Comparison of ENCODE assay signal across 11 cellular contexts in the genomic region with DNA sequence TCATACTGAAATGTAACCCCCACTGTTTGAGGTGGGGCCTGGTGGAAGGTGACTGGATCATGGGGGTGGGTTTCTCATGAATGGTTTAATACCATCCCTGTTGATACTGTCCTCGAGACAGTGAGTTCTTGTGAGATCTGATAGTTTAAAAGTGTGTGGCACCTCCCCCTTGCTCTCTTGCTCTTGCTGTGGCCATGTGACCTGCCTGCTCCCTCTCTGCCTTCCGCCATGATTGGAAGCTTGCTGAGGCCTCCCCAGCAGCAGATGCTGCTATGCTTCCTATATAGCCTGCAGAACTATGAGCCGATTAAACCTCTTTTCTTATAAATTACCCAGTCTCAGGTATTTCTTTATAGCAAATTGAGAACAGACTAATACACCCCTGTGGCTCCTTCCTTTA. TPM values are rescaled to one million over a fixed set of nuclear protein-coding genes. Genes with fewer than 3 reads are reported as not detected.
DNase-seq lines count a peak whose midpoint lies in the region; ATAC-seq and TF ChIP-seq lines count a peak whose summit lies in the region.
"Had no signal": no experiment of that assay in that cellular context is flagged by ENCODE, and none has a peak within 500 bp of the region (broad histone marks: within the 10 kb centered on the region; RNA-seq: fewer than 3 reads in every experiment).

No MANE protein-coding gene starts in this region.

- no peaks in the 10 kb centered on the region for H3K9me2 ChIP-seq in SK-N-SH

- TF ChIP-seq EP300 in SK-N-SH (IDR thresholded peaks at IDR 0.05; ENCODE audit: borderline replicate concordance in 1 of 2, low read depth in 1 of 2, low read length in 1 of 2): no peak

- peaks cover 25% of the 10 kb centered on the region for H3F3A ChIP-seq in SK-N-SH (replicated peaks; ENCODE audit: insufficient read depth)

- H3K4me1 ChIP-seq in SK-N-SH (ENCODE audit: control insufficient read depth in 1 of 2, insufficient read depth in 2 of 2, low read depth in 1 of 2, low read length in 1 of 2): peaks cover 3 to 10% of the 10 kb centered on the region in 2 experiments; a peak in 2 of 4 replicates
- H3K4me1 ChIP-seq in left ventricle myocardium inferior: peaks cover 60% of the 10 kb centered on the region

- no peak for TF ChIP-seq RAD21 in SK-N-SH (IDR thresholded peaks at IDR 0.05; ENCODE audit: low read length)

- POLR2A ChIA-PET in SK-N-SH (lab: Yijun Ruan, JAX): no interaction called here

- ATAC-seq in SK-N-SH treated with all-trans-retinoic acid at 6 μM for 48 hours (no peak; the same call in 2 of the 3 replicates), HG02588 (IDR thresholded peaks at IDR 0.05; ENCODE audit: unreplicated experiment) (no peak)

- DNase-seq in SK-N-SH (no peak), left ventricle myocardium inferior (no peak), AG08396 (ENCODE audit: low spot score) (no peak), ecto neural progenitor cell (ENCODE audit: low spot score) (no peak)
- peak; percentile 6 for DNase-seq in stimulated activated CD8-positive, alpha-beta memory T cell treated with anti-CD3 and anti-CD28 coated beads, Interleukin-4, amount 100 ng/mL, for 48 hours
- DNase-seq: DMS153, hypothalamus had no signal

- peaks cover 61% of the 10 kb centered on the region for H4K20me1 ChIP-seq in SK-N-SH (ENCODE audit: insufficient read depth)

- CTCF ChIA-PET in SK-N-SH (lab: Yijun Ruan, JAX): interaction anchor here (1.5 to 2.1 kb wide), 3 partner anchors 41 to 59 kb away, joined by 3 to 7 read pairs (median 5); no protein-coding TSS in a partner anchor

- H3K4me3 ChIP-seq in SK-N-SH (ENCODE audit: low read depth in 2 of 2, low read length in 1 of 2): no peak overlapping the region
- H3K4me3 ChIP-seq in left ventricle myocardium inferior: no peak overlapping the region

- TF ChIP-seq CTCF in SK-N-SH (IDR thresholded peaks at IDR 0.05): no peak
- TF ChIP-seq CTCF in left ventricle myocardium inferior (IDR thresholded peaks at IDR 0.05; ENCODE audit: borderline replicate concordance): no peak

- peaks cover 60% of the 10 kb centered on the region for H3K79me2 ChIP-seq in SK-N-SH (ENCODE audit: insufficient read depth)

- peak overlapping the region; percentile 19; the same call in 1 of the 2 replicates for H3K4me2 ChIP-seq in SK-N-SH

- intact Hi-C loops in left ventricle myocardium inferior (cut with micrococcal nuclease): no loop called here

- H3K27me3 ChIP-seq in SK-N-SH (ENCODE audit: insufficient read depth): no peaks in the 10 kb centered on the region
- H3K27me3 ChIP-seq in left ventricle myocardium inferior (ENCODE audit: low read depth): no peaks in the 10 kb centered on the region

- H3K9ac ChIP-seq in SK-N-SH: no peak overlapping the region

- H2AFZ ChIP-seq in SK-N-SH (ENCODE audit: low read depth): no peak overlapping the region

- H3K27ac ChIP-seq in SK-N-SH (ENCODE audit: low read depth in 2 of 2, low read length in 1 of 2) (peak overlapping the region; percentile 20 to 86), adipose tissue (ENCODE audit: low read depth, low read length) (peak overlapping the region; percentile 44), left ventricle myocardium inferior (replicated peaks) (peak overlapping the region; percentile 45)
- H3K27ac ChIP-seq: 22Rv1 had no signal

- H3K9me3 ChIP-seq in SK-N-SH (no peaks in the 10 kb centered on the region), left ventricle myocardium inferior (replicated peaks) (no peaks in the 10 kb centered on the region)

- WGBS in SK-N-SH (ENCODE audit: low lambda C conversion rate): 69% methylated on average over 3 of the region's 3 CpGs
- WGBS in adipose tissue, 3 donors: 79 to 85% (median 84%) methylated on average over 3 of the region's 3 CpGs

- H3K36me3 ChIP-seq in SK-N-SH (replicated peaks in 1 of 2; ENCODE audit: control insufficient read depth in 1 of 2, insufficient read depth in 2 of 2, low read length in 1 of 2) (peaks cover 11 to 32% of the 10 kb centered on the region in 2 experiments), left ventricle myocardium inferior (peaks cover 41% of the 10 kb centered on the region)

TF ChIP-seq in SK-N-SH, 30 proteins besides CTCF, POLR2A, EP300 and RAD21:
- TF ChIP-seq, protein P1, sequence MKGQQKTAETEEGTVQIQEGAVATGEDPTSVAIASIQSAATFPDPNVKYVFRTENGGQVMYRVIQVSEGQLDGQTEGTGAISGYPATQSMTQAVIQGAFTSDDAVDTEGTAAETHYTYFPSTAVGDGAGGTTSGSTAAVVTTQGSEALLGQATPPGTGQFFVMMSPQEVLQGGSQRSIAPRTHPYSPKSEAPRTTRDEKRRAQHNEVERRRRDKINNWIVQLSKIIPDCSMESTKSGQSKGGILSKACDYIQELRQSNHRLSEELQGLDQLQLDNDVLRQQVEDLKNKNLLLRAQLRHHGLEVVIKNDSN (IDR thresholded peaks at IDR 0.05; ENCODE audit: borderline replicate concordance, low read depth): peak; percentile 70; the same call in 1 of the 2 replicates
- TF ChIP-seq NRF1 (IDR thresholded peaks at IDR 0.05; ENCODE audit: low read depth, low read length): no peak

TF ChIP-seq in SK-N-SH treated with all-trans-retinoic acid at 6 μM for 48 hours, 23 proteins besides CTCF, POLR2A, EP300 and RAD21:
- TF ChIP-seq SNAI2 (CRISPR knock-in tag; IDR thresholded peaks at IDR 0.05): no peak
- no peak for TF ChIP-seq PPARA (CRISPR knock-in tag; IDR thresholded peaks at IDR 0.05; ENCODE audit: borderline replicate concordance)
- TF ChIP-seq ZFP30 (CRISPR knock-in tag; IDR thresholded peaks at IDR 0.05): no peak
- TF ChIP-seq TOX (CRISPR knock-in tag; IDR thresholded peaks at IDR 0.05; ENCODE audit: borderline replicate concordance): no peak
- no peak for TF ChIP-seq BACH2 (CRISPR knock-in tag; IDR thresholded peaks at IDR 0.05; ENCODE audit: borderline replicate concordance)
- TF ChIP-seq TCF4 (CRISPR knock-in tag; IDR thresholded peaks at IDR 0.05; ENCODE audit: borderline replicate concordance): no peak
- TF ChIP-seq, protein P2, sequence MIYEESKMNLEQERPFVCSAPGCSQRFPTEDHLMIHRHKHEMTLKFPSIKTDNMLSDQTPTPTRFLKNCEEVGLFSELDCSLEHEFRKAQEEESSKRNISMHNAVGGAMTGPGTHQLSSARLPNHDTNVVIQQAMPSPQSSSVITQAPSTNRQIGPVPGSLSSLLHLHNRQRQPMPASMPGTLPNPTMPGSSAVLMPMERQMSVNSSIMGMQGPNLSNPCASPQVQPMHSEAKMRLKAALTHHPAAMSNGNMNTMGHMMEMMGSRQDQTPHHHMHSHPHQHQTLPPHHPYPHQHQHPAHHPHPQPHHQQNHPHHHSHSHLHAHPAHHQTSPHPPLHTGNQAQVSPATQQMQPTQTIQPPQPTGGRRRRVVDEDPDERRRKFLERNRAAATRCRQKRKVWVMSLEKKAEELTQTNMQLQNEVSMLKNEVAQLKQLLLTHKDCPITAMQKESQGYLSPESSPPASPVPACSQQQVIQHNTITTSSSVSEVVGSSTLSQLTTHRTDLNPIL (CRISPR knock-in tag; IDR thresholded peaks at IDR 0.05; ENCODE audit: low read depth): no peak
- TF ChIP-seq, protein P3, sequence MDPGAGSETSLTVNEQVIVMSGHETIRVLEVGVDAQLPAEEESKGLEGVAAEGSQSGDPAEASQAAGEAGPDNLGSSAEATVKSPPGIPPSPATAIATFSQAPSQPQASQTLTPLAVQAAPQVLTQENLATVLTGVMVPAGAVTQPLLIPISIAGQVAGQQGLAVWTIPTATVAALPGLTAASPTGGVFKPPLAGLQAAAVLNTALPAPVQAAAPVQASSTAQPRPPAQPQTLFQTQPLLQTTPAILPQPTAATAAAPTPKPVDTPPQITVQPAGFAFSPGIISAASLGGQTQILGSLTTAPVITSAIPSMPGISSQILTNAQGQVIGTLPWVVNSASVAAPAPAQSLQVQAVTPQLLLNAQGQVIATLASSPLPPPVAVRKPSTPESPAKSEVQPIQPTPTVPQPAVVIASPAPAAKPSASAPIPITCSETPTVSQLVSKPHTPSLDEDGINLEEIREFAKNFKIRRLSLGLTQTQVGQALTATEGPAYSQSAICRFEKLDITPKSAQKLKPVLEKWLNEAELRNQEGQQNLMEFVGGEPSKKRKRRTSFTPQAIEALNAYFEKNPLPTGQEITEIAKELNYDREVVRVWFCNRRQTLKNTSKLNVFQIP (CRISPR knock-in tag; IDR thresholded peaks at IDR 0.05; ENCODE audit: borderline replicate concordance, low read depth): no peak
- no peak for TF ChIP-seq RARB (CRISPR knock-in tag; IDR thresholded peaks at IDR 0.05)

RNA-seq across cellular contexts. Expression of a gene that starts 40.6 kb away (rescaled TPM):
- polyA plus RNA-seq in SK-N-SH (2012; rRNA removed) (35.7 and 38.7 TPM in 2 replicates), adipose tissue (100 to 1,000 TPM in 1 of 3 donors, 10 to 100 TPM in 2; 60.7 to 204 (median 92.9) TPM)
- 25.5 and 29.1 TPM in 2 replicates for polyA plus RNA-seq in SK-N-SH (2012; cell fraction: cytosol; rRNA removed)
- polyA plus RNA-seq in SK-N-SH (2012; cell fraction: nucleus; rRNA removed): 90.7 and 99.3 TPM in 2 replicates
- total RNA-seq in left ventricle myocardium inferior: 116 TPM

RNA-seq across cellular contexts. Expression of a gene that starts 59.3 kb away (rescaled TPM):
- polyA plus RNA-seq in SK-N-SH (2012; rRNA removed) (1.4 and 2.3 TPM in 2 replicates), adipose tissue (100 to 1,000 TPM in 1 of 3 donors, 10 to 100 TPM in 2; 22.7 to 151 (median 57.1) TPM)
- 0.85 and 1.7 TPM in 2 replicates for polyA plus RNA-seq in SK-N-SH (2012; cell fraction: cytosol; rRNA removed)
- polyA plus RNA-seq in SK-N-SH (2012; cell fraction: nucleus; rRNA removed): 5.1 and 5.8 TPM in 2 replicates
- total RNA-seq in left ventricle myocardium inferior: 16.7 TPM
